Comparison of ENCODE assay signal across 15 cellular contexts in the genomic region with DNA sequence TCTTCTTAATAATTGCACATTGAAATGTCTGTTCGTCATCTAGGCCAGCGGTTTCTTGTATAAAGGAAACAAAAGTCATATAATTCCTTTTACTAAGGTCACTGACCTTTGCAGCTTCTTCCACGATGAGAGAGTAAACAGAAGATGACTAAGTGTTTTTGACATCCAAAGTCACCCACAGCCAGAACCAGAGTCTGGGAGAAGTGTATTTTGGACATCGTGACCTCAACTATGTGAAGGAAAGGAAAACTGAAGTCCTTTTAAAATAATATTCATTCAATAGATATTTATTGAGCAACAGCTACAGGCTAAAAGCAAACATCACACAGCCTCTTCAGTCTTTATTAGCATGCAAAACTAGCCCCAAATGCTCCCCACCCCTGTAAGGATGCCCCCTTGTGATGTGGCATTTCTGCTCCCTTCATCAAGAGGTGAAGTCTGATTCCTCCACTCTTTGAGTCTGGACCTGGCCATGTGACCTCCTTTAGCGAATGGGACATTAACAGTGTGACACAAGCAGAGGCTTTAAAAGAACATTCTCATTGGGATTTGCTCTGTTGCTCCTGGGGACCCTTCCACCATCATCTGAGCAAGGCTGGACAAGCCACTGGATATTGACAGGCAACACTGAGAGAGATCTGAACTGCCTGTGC. TPM values are rescaled to one million over a fixed set of nuclear protein-coding genes. Genes with fewer than 3 reads are reported as not detected.
DNase-seq lines count a peak whose midpoint lies in the region; ATAC-seq and TF ChIP-seq lines count a peak whose summit lies in the region.
"Had no signal": no experiment of that assay in that cellular context is flagged by ENCODE, and none has a peak within 500 bp of the region (broad histone marks: within the 10 kb centered on the region; RNA-seq: fewer than 3 reads in every experiment).

No MANE protein-coding gene starts in this region.

- H3K9me3 ChIP-seq in MG63 (no peaks in the 10 kb centered on the region), esophagus squamous epithelium (no peaks in the 10 kb centered on the region), A673 (ENCODE audit: low read depth, low read length, poor library complexity, severe bottlenecking) (no peaks in the 10 kb centered on the region)
- H3K9me3 ChIP-seq: upper lobe of left lung had no signal

- ATAC-seq in HG03135 (IDR thresholded peaks at IDR 0.05; ENCODE audit: unreplicated experiment) (no peak), HG03565 (IDR thresholded peaks at IDR 0.05; ENCODE audit: unreplicated experiment) (no peak), GM21447 (IDR thresholded peaks at IDR 0.05; ENCODE audit: unreplicated experiment) (no peak)
- ATAC-seq: left colon had no signal

- H3K36me3 ChIP-seq in MG63 (no peaks in the 10 kb centered on the region), esophagus squamous epithelium (no peaks in the 10 kb centered on the region), A673 (ENCODE audit: insufficient read depth, low read length, poor library complexity, severe bottlenecking) (no peaks in the 10 kb centered on the region)
- H3K36me3 ChIP-seq: upper lobe of left lung had no signal

- peaks cover 0 to 7% (median 5%) of the 10 kb centered on the region in 3 donors for H3K4me1 ChIP-seq in esophagus squamous epithelium
- H3K4me1 ChIP-seq in A673 (ENCODE audit: insufficient read depth, low read length, poor library complexity, severe bottlenecking), result no peaks in the 10 kb centered on the region

- no peak for TF ChIP-seq POLR2A in esophagus squamous epithelium (IDR thresholded peaks at IDR 0.05)

- TF ChIP-seq CTCF in AG04449 (IDR thresholded peaks at IDR 0.05; ENCODE audit: insufficient read depth, low read length, missing control alignments) (no peak), esophagus squamous epithelium (IDR thresholded peaks at IDR 0.05) (no peak), A673 (conservative IDR thresholded peaks at IDR 0.05; ENCODE audit: low read depth, low read length) (no peak)

- no peaks in the 10 kb centered on the region for H3K27me3 ChIP-seq in MG63
- peaks cover 0 to 4% (median 0%) of the 10 kb centered on the region in 4 donors for H3K27me3 ChIP-seq in esophagus squamous epithelium
- peaks cover 9% of the 10 kb centered on the region for H3K27me3 ChIP-seq in A673 (replicated peaks; ENCODE audit: insufficient read depth, low read depth, low read length, poor library complexity)
- H3K27me3 ChIP-seq: upper lobe of left lung had no signal

- WGBS in esophagus squamous epithelium, 2 donors, result 45 to 65% methylated on average over 5 of the region's 5 CpGs

- BruUV-seq in A673 (replicated peaks; lab: Mats Ljungman, UMichigan), result no TSS peak

- DNase-seq in AG04449 (ENCODE audit: low read depth, low spot score) (peak; percentile 93), MG63 (peak; percentile 47), esophagus squamous epithelium (lab: John Stamatoyannopoulos, UW) (no peak), non-pigmented ciliary epithelial cell (ENCODE audit: low read depth) (peak; percentile 90), A673 (ENCODE audit: low spot score) (no peak)
- DNase-seq: activated naive CD8-positive, alpha-beta T cell treated with anti-CD3 and anti-CD28 coated beads, Interleukin-2, amount 10 ng/mL, durations not matched to agents 7 days and 5 days; AML-193; left colon; MM.1S; posterior cingulate gyrus; SW 1271; upper lobe of left lung had no signal

- H3K27ac ChIP-seq in esophagus squamous epithelium (peak overlapping the region in 3 of 4 donors; percentile 27 to 87 (median 61)), A673 (ENCODE audit: low read depth, low read length, poor library complexity, severe bottlenecking) (no peak overlapping the region)

- POLR2A ChIA-PET in AG04449 (lab: Yijun Ruan, JAX) (interaction anchor here (2.1 kb wide), 1 partner anchor 10 kb away, joined by 10 read pairs; no protein-coding TSS in a partner anchor), A673 (lab: Charles Lee; ENCODE audit: low non-redundant PET) (no interaction called here)

- CTCF ChIA-PET in AG04449 (lab: Yijun Ruan, JAX), result interaction anchor here (1.4 to 1.9 kb wide), 5 partner anchors 10 to 230 kb away, joined by 4 to 11 read pairs (median 6); no protein-coding TSS in a partner anchor
- CTCF ChIA-PET in A673 (lab: Charles Lee), result no interaction called here

- no peak overlapping the region for H3K4me3 ChIP-seq in AG04449 (ENCODE audit: low read depth, low read length)
- H3K4me3 ChIP-seq in MG63, result no peak overlapping the region
- no peak overlapping the region for H3K4me3 ChIP-seq in esophagus squamous epithelium
- H3K4me3 ChIP-seq in A673 (ENCODE audit: low read depth, low read length, poor library complexity, severe bottlenecking), result no peak overlapping the region
- H3K4me3 ChIP-seq: upper lobe of left lung had no signal

- intact Hi-C loops in esophagus squamous epithelium (cut with DNase I) (no loop called here), A673 (cut with micrococcal nuclease; ENCODE audit: unreplicated experiment) (loop anchor here (10.0 kb wide), 1 partner anchor 92 kb away; no protein-coding TSS in a partner anchor)

RNA-seq across cellular contexts. Expression of gene PMP22, which starts 8.1 kb away (rescaled TPM):
- total RNA-seq in MG63 (2014; rRNA removed; shearing (Covaris generic); ENCODE audit: low replicate concordance), result 1.4 and 8.9 TPM in 2 replicates
- 100 to 1,000 TPM in 1 of 4 donors, 10 to 100 TPM in 2, 1 to 10 TPM in 1; 4.0 to 102 (median 27.3) TPM for total RNA-seq in esophagus squamous epithelium
- 0.87 TPM in 1 of 2 replicates, not detected in the other for total RNA-seq in A673 (2021)

Comparison
In these comparisons a context has a peak if more than half of its experiments do, and no peak if none do; other contexts are left out.
1. DNase-seq: peak in AG04449 (single experiment), MG63 (single experiment) and non-pigmented ciliary epithelial cell (single experiment); none in esophagus squamous epithelium (single experiment) and A673 (single experiment).